10 cellular contexts compared by ENCODE assay signal in genomic region chr13:76019421-76020044, GRCh38.
DNase-seq lines count a peak whose midpoint lies in the region; ATAC-seq and TF ChIP-seq lines count a peak whose summit lies in the region.
"Had no signal": no experiment of that assay in that cellular context is flagged by ENCODE, and none has a peak within 500 bp of the region (broad histone marks: within the 10 kb centered on the region; RNA-seq: fewer than 3 reads in every experiment).

No MANE protein-coding gene starts in this region.

- peaks cover 6% of the 10 kb centered on the region for H3K4me1 Mint-ChIP-seq in WTC11
- no peaks in the 10 kb centered on the region for H3K4me1 Mint-ChIP-seq in effector memory CD8-positive, alpha-beta T cell (ENCODE audit: low read depth in 2 of 2)
- H3K4me1 Mint-ChIP-seq in stimulated activated naive CD8-positive, alpha-beta T cell treated with anti-CD3 and anti-CD28 coated beads, Interleukin-15, amount 100 ng/mL, for 72 hours: no peaks in the 10 kb centered on the region

- H3K9me3 Mint-ChIP-seq in WTC11: peaks cover 5% of the 10 kb centered on the region; the same call in 1 of the 2 replicates
- H3K9me3 Mint-ChIP-seq in effector memory CD8-positive, alpha-beta T cell: no peaks in the 10 kb centered on the region
- H3K9me3 Mint-ChIP-seq in stimulated activated naive CD8-positive, alpha-beta T cell treated with anti-CD3 and anti-CD28 coated beads, Interleukin-15, amount 100 ng/mL, for 72 hours: peaks cover 0 to 4% of the 10 kb centered on the region in 2 donors

- no peaks in the 10 kb centered on the region for H3K9me3 ChIP-seq in BE2C
- H3K9me3 ChIP-seq: pancreas had no signal

- H3K4me3 Mint-ChIP-seq in WTC11: peak overlapping the region; percentile 54
- no peak overlapping the region for H3K4me3 Mint-ChIP-seq in effector memory CD8-positive, alpha-beta T cell
- no peak overlapping the region for H3K4me3 Mint-ChIP-seq in stimulated activated naive CD8-positive, alpha-beta T cell treated with anti-CD3 and anti-CD28 coated beads, Interleukin-15, amount 100 ng/mL, for 72 hours

- H3K4me3 ChIP-seq in BE2C (ENCODE audit: low read depth, low read length): no peak overlapping the region
- H3K4me3 ChIP-seq: pancreas had no signal

- H3K4me1 ChIP-seq in BE2C: no peaks in the 10 kb centered on the region
- H3K4me1 ChIP-seq: pancreas had no signal

- TF ChIP-seq CTCF in BE2C (IDR thresholded peaks at IDR 0.05; ENCODE audit: low read depth, low read length) (peak; percentile 75), WTC11 (IDR thresholded peaks at IDR 0.05) (0 out of 2 replicates have a peak, but pooled peaks have one; percentile 1)

- H3K27ac Mint-ChIP-seq in WTC11: no peak overlapping the region
- H3K27ac Mint-ChIP-seq in effector memory CD8-positive, alpha-beta T cell: no peak overlapping the region
- no peak overlapping the region for H3K27ac Mint-ChIP-seq in stimulated activated naive CD8-positive, alpha-beta T cell treated with anti-CD3 and anti-CD28 coated beads, Interleukin-15, amount 100 ng/mL, for 72 hours

- H3K27me3 ChIP-seq in BE2C: no peaks in the 10 kb centered on the region
- H3K27me3 ChIP-seq: pancreas had no signal

- POLR2A ChIA-PET in HEK293T (lab: Yijun Ruan, JAX): no interaction called here
- POLR2A ChIA-PET in WTC11 (lab: Charles Lee): no interaction called here

- H3K27me3 Mint-ChIP-seq in WTC11 (ENCODE audit: low read depth): no peaks in the 10 kb centered on the region
- H3K27me3 Mint-ChIP-seq in effector memory CD8-positive, alpha-beta T cell: no peaks in the 10 kb centered on the region
- H3K27me3 Mint-ChIP-seq in stimulated activated naive CD8-positive, alpha-beta T cell treated with anti-CD3 and anti-CD28 coated beads, Interleukin-15, amount 100 ng/mL, for 72 hours: peaks cover 15% of the 10 kb centered on the region

- no peaks in the 10 kb centered on the region for H3K36me3 ChIP-seq in BE2C
- H3K36me3 ChIP-seq: pancreas had no signal

- no peaks in the 10 kb centered on the region for H3K36me3 Mint-ChIP-seq in WTC11
- no peaks in the 10 kb centered on the region for H3K36me3 Mint-ChIP-seq in effector memory CD8-positive, alpha-beta T cell (ENCODE audit: insufficient read depth)

- CTCF ChIA-PET in HEK293T (lab: Yijun Ruan, JAX) (interaction anchor here (0.6 to 5.2 kb wide), 4 partner anchors 143 to 1716 kb away, joined by 3 to 25 read pairs (median 4); no protein-coding TSS in a partner anchor), WTC11 (lab: Charles Lee) (interaction anchor here (0.6 to 1.2 kb wide), 14 partner anchors 10 to 961 kb away, joined by 3 to 22 read pairs (median 3); no protein-coding TSS in a partner anchor)

- DNase-seq in BE2C (peak; percentile 59), HEK293T (ENCODE audit: extremely low spot score) (peak; percentile 57), WTC11 (ENCODE audit: low spot score) (peak; percentile 74), inferior parietal cortex (ENCODE audit: extremely low spot score) (peak; percentile 67), DMS153 (lab: John Stamatoyannopoulos, UW) (no peak)
- DNase-seq in effector memory CD8-positive, alpha-beta T cell: no peak
- DNase-seq in stimulated activated naive CD8-positive, alpha-beta T cell treated with anti-CD3 and anti-CD28 coated beads, Interleukin-15, amount 100 ng/mL, for 72 hours: no peak
- DNase-seq: NCI-H1105 treated with DMSO at 0.1 percent for 48 hours had no signal

- ATAC-seq in WTC11 (peak; percentile 97), HG02571 (IDR thresholded peaks at IDR 0.05; ENCODE audit: unreplicated experiment) (no peak)
- ATAC-seq in effector memory CD8-positive, alpha-beta T cell (replicated peaks): no peak
- no peak for ATAC-seq in stimulated activated naive CD8-positive, alpha-beta T cell treated with anti-CD3 and anti-CD28 coated beads, Interleukin-15, amount 100 ng/mL, for 72 hours
- ATAC-seq: pancreas had no signal

TF ChIP-seq in HEK293T, 16 proteins besides CTCF, POLR2A, EP300 and RAD21:
- no peak for TF ChIP-seq ZNF384 (IDR thresholded peaks at IDR 0.05)
- no peak for TF ChIP-seq SP1 (IDR thresholded peaks at IDR 0.05)
- no peak for TF ChIP-seq SUZ12 (IDR thresholded peaks at IDR 0.05)
- TF ChIP-seq TARDBP (IDR thresholded peaks at IDR 0.05): no peak
TF ChIP-seq in HEK293T: peak in this region for 0.

TF ChIP-seq in WTC11, 78 proteins besides CTCF, POLR2A, EP300 and RAD21:
- TF ChIP-seq ETV6 (CRISPR knock-in tag; IDR thresholded peaks at IDR 0.05) (peak; percentile 29; the same call in 1 of the 2 replicates), ELF4 (CRISPR knock-in tag; IDR thresholded peaks at IDR 0.05; ENCODE audit: low read depth) (no peak)

Comparison
In these comparisons a context has a peak if more than half of its experiments do, and no peak if none do; other contexts are left out.
1. DNase-seq: peak in BE2C (single experiment), HEK293T (single experiment), WTC11 (single experiment) and inferior parietal cortex (single experiment); none in effector memory CD8-positive, alpha-beta T cell (0 of 3), stimulated activated naive CD8-positive, alpha-beta T cell treated with anti-CD3 and anti-CD28 coated beads, Interleukin-15, amount 100 ng/mL, for 72 hours (0 of 2) and DMS153 (single experiment).